In the genomic region with DNA sequence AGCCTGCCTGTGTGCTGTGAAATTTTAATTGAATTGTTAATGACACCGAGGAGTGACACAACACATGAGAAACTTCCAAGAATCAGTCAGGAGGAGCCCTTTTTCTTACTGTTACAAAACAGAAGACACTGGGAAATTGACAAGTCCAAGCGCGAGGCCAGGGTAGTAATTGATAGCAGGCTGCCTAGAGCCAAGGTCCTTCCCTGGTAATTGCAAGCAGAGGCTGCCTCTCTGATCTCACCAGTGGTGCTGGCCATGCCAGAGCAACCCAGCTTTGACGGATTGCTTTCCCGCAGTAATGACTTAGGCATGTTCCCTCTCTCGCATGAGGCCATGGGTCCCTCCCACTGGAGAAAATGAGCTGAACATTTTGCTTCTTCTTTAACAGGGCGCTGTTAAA, we compare ENCODE assay signal across 13 cellular contexts.
A peak's percentile ranks its signal among the peaks of the same experiment; 100 is the strongest.
DNase-seq lines count a peak whose midpoint lies in the region; ATAC-seq and TF ChIP-seq lines count a peak whose summit lies in the region.
"Had no signal": no experiment of that assay in that cellular context is flagged by ENCODE, and none has a peak within 500 bp of the region (broad histone marks: within the 10 kb centered on the region; RNA-seq: fewer than 3 reads in every experiment).

No MANE protein-coding gene starts in this region.

- DNase-seq in dedifferentiated amniotic fluid mesenchymal stem cell (ENCODE audit: extremely low spot score) (peak; percentile 53), medulla oblongata (ENCODE audit: extremely low spot score) (peak; percentile 50), testis (peak; percentile 14), posterior cingulate gyrus (no peak)
- DNase-seq in stimulated activated CD4-positive, alpha-beta T cell treated with anti-CD3 and anti-CD28 coated beads, Interleukin-2, amount 100 ng/mL, for 24 hours, result no peak
- no peak for DNase-seq in stimulated activated effector memory CD8-positive, alpha-beta T cell treated with anti-CD3 and anti-CD28 coated beads, Interleukin-12 subunit alpha, Interleukin-12 subunit beta, amount 100 ng/mL, for 72 hours (ENCODE audit: low spot score in 2 of 2)
- DNase-seq in effector memory CD8-positive, alpha-beta T cell, result no peak
- DNase-seq: activated CD4-positive, alpha-beta T cell treated with anti-CD3 and anti-CD28 coated beads, Interleukin-2, amount 10 ng/mL, durations not matched to agents 24 days and 14 days; activated naive CD4-positive, alpha-beta T cell; KBM-7; NCI-H2171; SIG-M5 had no signal

- 76% methylated on average over 7 of the region's 7 CpGs for WGBS in testis, 2 donors

- H3K27ac Mint-ChIP-seq in stimulated activated effector memory CD8-positive, alpha-beta T cell treated with anti-CD3 and anti-CD28 coated beads, Interleukin-12 subunit alpha, Interleukin-12 subunit beta, amount 100 ng/mL, for 72 hours, result no peak overlapping the region
- H3K27ac Mint-ChIP-seq in effector memory CD8-positive, alpha-beta T cell, result no peak overlapping the region
- H3K27ac Mint-ChIP-seq: activated CD4-positive, alpha-beta T cell treated with anti-CD3 and anti-CD28 coated beads, Interleukin-2, amount 10 ng/mL, durations not matched to agents 24 days and 14 days had no signal

- H3K27ac ChIP-seq in HEK293 (ENCODE audit: extremely low read depth, low read depth, low read length) (no peak overlapping the region), testis (no peak overlapping the region)

- H3K4me1 ChIP-seq in HEK293 (ENCODE audit: control insufficient read depth, insufficient read depth, low read length), result peaks cover 12% of the 10 kb centered on the region; the same call in 1 of the 2 replicates
- H3K4me1 ChIP-seq in testis, result no peaks in the 10 kb centered on the region

- no peaks in the 10 kb centered on the region for H3K36me3 ChIP-seq in HEK293 (ENCODE audit: control insufficient read depth in 2 of 2, insufficient read depth in 1 of 2, low read length in 2 of 2)
- H3K36me3 ChIP-seq in testis (ENCODE audit: low read depth, missing control alignments), result no peaks in the 10 kb centered on the region

- no peaks in the 10 kb centered on the region for H3K4me1 Mint-ChIP-seq in stimulated activated effector memory CD8-positive, alpha-beta T cell treated with anti-CD3 and anti-CD28 coated beads, Interleukin-12 subunit alpha, Interleukin-12 subunit beta, amount 100 ng/mL, for 72 hours
- no peaks in the 10 kb centered on the region for H3K4me1 Mint-ChIP-seq in effector memory CD8-positive, alpha-beta T cell (ENCODE audit: low read depth in 2 of 2)
- H3K4me1 Mint-ChIP-seq: activated CD4-positive, alpha-beta T cell treated with anti-CD3 and anti-CD28 coated beads, Interleukin-2, amount 10 ng/mL, durations not matched to agents 24 days and 14 days had no signal

- no peaks in the 10 kb centered on the region for H3K36me3 Mint-ChIP-seq in stimulated activated effector memory CD8-positive, alpha-beta T cell treated with anti-CD3 and anti-CD28 coated beads, Interleukin-12 subunit alpha, Interleukin-12 subunit beta, amount 100 ng/mL, for 72 hours
- H3K36me3 Mint-ChIP-seq in effector memory CD8-positive, alpha-beta T cell (ENCODE audit: insufficient read depth), result no peaks in the 10 kb centered on the region

- peaks cover 24 to 41% of the 10 kb centered on the region in 2 donors for H3K27me3 Mint-ChIP-seq in effector memory CD8-positive, alpha-beta T cell
- H3K27me3 Mint-ChIP-seq: activated CD4-positive, alpha-beta T cell treated with anti-CD3 and anti-CD28 coated beads, Interleukin-2, amount 10 ng/mL, durations not matched to agents 24 days and 14 days had no signal

- ATAC-seq in stimulated activated effector memory CD8-positive, alpha-beta T cell treated with anti-CD3 and anti-CD28 coated beads, Interleukin-12 subunit alpha, Interleukin-12 subunit beta, amount 100 ng/mL, for 72 hours, result no peak
- ATAC-seq in effector memory CD8-positive, alpha-beta T cell (replicated peaks), result no peak

- intact Hi-C loops in testis (cut with DNase I; ENCODE audit: low total_unique reads) (no loop called here), posterior cingulate gyrus (cut with DNase I) (no loop called here)

- H3K27me3 ChIP-seq in testis, result no peaks in the 10 kb centered on the region

- no peak for TF ChIP-seq POLR2A in testis (IDR thresholded peaks at IDR 0.05)

- H3K9me3 ChIP-seq in HEK293 (ENCODE audit: control insufficient read depth, insufficient read depth, low read depth, low read length), result no peaks in the 10 kb centered on the region
- no peaks in the 10 kb centered on the region for H3K9me3 ChIP-seq in testis

- TF ChIP-seq CTCF in HEK293 (tag by site-specific recombination; IDR thresholded peaks at IDR 0.05), result no peak
- TF ChIP-seq CTCF in testis (IDR thresholded peaks at IDR 0.05), result no peak

- H3K4me3 ChIP-seq in HEK293 (ENCODE audit: low read depth, low read length) (no peak overlapping the region), testis (no peak overlapping the region)

- H3K4me3 Mint-ChIP-seq in stimulated activated effector memory CD8-positive, alpha-beta T cell treated with anti-CD3 and anti-CD28 coated beads, Interleukin-12 subunit alpha, Interleukin-12 subunit beta, amount 100 ng/mL, for 72 hours, result no peak overlapping the region
- no peak overlapping the region for H3K4me3 Mint-ChIP-seq in effector memory CD8-positive, alpha-beta T cell
- H3K4me3 Mint-ChIP-seq: activated CD4-positive, alpha-beta T cell treated with anti-CD3 and anti-CD28 coated beads, Interleukin-2, amount 10 ng/mL, durations not matched to agents 24 days and 14 days had no signal

- CTCF ChIA-PET in HEK293 (lab: Yijun Ruan, JAX), result no interaction called here

- no peaks in the 10 kb centered on the region for H3K9me3 Mint-ChIP-seq in stimulated activated effector memory CD8-positive, alpha-beta T cell treated with anti-CD3 and anti-CD28 coated beads, Interleukin-12 subunit alpha, Interleukin-12 subunit beta, amount 100 ng/mL, for 72 hours
- no peaks in the 10 kb centered on the region for H3K9me3 Mint-ChIP-seq in effector memory CD8-positive, alpha-beta T cell
- H3K9me3 Mint-ChIP-seq: activated CD4-positive, alpha-beta T cell treated with anti-CD3 and anti-CD28 coated beads, Interleukin-2, amount 10 ng/mL, durations not matched to agents 24 days and 14 days had no signal

- POLR2A ChIA-PET in HEK293 (lab: Yijun Ruan, JAX), result no interaction called here

TF ChIP-seq in HEK293, 187 proteins besides CTCF, POLR2A, EP300 and RAD21 (continues in another document):
- TF ChIP-seq, protein P1, sequence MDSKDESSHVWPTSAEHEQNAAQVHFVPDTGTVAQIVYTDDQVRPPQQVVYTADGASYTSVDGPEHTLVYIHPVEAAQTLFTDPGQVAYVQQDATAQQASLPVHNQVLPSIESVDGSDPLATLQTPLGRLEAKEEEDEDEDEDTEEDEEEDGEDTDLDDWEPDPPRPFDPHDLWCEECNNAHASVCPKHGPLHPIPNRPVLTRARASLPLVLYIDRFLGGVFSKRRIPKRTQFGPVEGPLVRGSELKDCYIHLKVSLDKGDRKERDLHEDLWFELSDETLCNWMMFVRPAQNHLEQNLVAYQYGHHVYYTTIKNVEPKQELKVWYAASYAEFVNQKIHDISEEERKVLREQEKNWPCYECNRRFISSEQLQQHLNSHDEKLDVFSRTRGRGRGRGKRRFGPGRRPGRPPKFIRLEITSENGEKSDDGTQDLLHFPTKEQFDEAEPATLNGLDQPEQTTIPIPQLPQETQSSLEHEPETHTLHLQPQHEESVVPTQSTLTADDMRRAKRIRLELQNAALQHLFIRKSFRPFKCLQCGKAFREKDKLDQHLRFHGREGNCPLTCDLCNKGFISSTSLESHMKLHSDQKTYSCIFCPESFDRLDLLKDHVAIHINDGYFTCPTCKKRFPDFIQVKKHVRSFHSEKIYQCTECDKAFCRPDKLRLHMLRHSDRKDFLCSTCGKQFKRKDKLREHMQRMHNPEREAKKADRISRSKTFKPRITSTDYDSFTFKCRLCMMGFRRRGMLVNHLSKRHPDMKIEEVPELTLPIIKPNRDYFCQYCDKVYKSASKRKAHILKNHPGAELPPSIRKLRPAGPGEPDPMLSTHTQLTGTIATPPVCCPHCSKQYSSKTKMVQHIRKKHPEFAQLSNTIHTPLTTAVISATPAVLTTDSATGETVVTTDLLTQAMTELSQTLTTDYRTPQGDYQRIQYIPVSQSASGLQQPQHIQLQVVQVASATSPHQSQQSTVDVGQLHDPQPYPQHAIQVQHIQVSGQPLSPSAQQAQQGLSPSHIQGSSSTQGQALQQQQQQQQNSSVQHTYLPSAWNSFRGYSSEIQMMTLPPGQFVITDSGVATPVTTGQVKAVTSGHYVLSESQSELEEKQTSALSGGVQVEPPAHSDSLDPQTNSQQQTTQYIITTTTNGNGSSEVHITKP (tag by site-specific recombination; IDR thresholded peaks at IDR 0.05), result peak; percentile 62
- TF ChIP-seq ZSCAN30 (tag by site-specific recombination; IDR thresholded peaks at IDR 0.05), result 0 out of 2 replicates have a peak, but pooled peaks have one; percentile 15
- TF ChIP-seq, protein P2, sequence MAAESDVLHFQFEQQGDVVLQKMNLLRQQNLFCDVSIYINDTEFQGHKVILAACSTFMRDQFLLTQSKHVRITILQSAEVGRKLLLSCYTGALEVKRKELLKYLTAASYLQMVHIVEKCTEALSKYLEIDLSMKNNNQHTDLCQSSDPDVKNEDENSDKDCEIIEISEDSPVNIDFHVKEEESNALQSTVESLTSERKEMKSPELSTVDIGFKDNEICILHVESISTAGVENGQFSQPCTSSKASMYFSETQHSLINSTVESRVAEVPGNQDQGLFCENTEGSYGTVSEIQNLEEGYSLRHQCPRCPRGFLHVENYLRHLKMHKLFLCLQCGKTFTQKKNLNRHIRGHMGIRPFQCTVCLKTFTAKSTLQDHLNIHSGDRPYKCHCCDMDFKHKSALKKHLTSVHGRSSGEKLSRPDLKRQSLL (tag by site-specific recombination; IDR thresholded peaks at IDR 0.05), result 0 out of 2 replicates have a peak, but pooled peaks have one; percentile 15
- peak; percentile 74 for TF ChIP-seq SP7 (tag by site-specific recombination; IDR thresholded peaks at IDR 0.05)
- TF ChIP-seq IKZF3 (tag by site-specific recombination; IDR thresholded peaks at IDR 0.05), result 0 out of 2 replicates have a peak, but pooled peaks have one; percentile 51
- no peak for TF ChIP-seq ZNF510 (tag by site-specific recombination; IDR thresholded peaks at IDR 0.05; ENCODE audit: insufficient replicate concordance)
- no peak for TF ChIP-seq ZFP3 (tag by site-specific recombination; IDR thresholded peaks at IDR 0.05; ENCODE audit: low read depth)
- no peak for TF ChIP-seq ZNF10 (tag by site-specific recombination; IDR thresholded peaks at IDR 0.05)
- no peak for TF ChIP-seq ZNF274 (IDR thresholded peaks at IDR 0.05; ENCODE audit: low read length)
- TF ChIP-seq ZNF274 (tag by site-specific recombination; IDR thresholded peaks at IDR 0.05; ENCODE audit: borderline replicate concordance), result no peak
- peak; percentile 72 for TF ChIP-seq ZNF600 (tag by site-specific recombination; IDR thresholded peaks at IDR 0.05)

Comparison
In these comparisons a context has a peak if more than half of its experiments do, and no peak if none do; other contexts are left out.
1. DNase-seq: peak in dedifferentiated amniotic fluid mesenchymal stem cell (single experiment), medulla oblongata (single experiment) and testis (single experiment); none in stimulated activated CD4-positive, alpha-beta T cell treated with anti-CD3 and anti-CD28 coated beads, Interleukin-2, amount 100 ng/mL, for 24 hours (0 of 2), stimulated activated effector memory CD8-positive, alpha-beta T cell treated with anti-CD3 and anti-CD28 coated beads, Interleukin-12 subunit alpha, Interleukin-12 subunit beta, amount 100 ng/mL, for 72 hours (0 of 2), effector memory CD8-positive, alpha-beta T cell (0 of 3) and posterior cingulate gyrus (0 of 10).